ENCODE assay signal across 1 cellular context in genomic region chr17:77147357-77147801, GRCh38.
TF ChIP-seq lines count a peak whose summit lies in the region.

No MANE protein-coding gene starts in this region.

TF ChIP-seq in GM23338, 12 proteins besides CTCF, POLR2A, EP300 and RAD21 (continued from another document):
- TF ChIP-seq, protein P1, sequence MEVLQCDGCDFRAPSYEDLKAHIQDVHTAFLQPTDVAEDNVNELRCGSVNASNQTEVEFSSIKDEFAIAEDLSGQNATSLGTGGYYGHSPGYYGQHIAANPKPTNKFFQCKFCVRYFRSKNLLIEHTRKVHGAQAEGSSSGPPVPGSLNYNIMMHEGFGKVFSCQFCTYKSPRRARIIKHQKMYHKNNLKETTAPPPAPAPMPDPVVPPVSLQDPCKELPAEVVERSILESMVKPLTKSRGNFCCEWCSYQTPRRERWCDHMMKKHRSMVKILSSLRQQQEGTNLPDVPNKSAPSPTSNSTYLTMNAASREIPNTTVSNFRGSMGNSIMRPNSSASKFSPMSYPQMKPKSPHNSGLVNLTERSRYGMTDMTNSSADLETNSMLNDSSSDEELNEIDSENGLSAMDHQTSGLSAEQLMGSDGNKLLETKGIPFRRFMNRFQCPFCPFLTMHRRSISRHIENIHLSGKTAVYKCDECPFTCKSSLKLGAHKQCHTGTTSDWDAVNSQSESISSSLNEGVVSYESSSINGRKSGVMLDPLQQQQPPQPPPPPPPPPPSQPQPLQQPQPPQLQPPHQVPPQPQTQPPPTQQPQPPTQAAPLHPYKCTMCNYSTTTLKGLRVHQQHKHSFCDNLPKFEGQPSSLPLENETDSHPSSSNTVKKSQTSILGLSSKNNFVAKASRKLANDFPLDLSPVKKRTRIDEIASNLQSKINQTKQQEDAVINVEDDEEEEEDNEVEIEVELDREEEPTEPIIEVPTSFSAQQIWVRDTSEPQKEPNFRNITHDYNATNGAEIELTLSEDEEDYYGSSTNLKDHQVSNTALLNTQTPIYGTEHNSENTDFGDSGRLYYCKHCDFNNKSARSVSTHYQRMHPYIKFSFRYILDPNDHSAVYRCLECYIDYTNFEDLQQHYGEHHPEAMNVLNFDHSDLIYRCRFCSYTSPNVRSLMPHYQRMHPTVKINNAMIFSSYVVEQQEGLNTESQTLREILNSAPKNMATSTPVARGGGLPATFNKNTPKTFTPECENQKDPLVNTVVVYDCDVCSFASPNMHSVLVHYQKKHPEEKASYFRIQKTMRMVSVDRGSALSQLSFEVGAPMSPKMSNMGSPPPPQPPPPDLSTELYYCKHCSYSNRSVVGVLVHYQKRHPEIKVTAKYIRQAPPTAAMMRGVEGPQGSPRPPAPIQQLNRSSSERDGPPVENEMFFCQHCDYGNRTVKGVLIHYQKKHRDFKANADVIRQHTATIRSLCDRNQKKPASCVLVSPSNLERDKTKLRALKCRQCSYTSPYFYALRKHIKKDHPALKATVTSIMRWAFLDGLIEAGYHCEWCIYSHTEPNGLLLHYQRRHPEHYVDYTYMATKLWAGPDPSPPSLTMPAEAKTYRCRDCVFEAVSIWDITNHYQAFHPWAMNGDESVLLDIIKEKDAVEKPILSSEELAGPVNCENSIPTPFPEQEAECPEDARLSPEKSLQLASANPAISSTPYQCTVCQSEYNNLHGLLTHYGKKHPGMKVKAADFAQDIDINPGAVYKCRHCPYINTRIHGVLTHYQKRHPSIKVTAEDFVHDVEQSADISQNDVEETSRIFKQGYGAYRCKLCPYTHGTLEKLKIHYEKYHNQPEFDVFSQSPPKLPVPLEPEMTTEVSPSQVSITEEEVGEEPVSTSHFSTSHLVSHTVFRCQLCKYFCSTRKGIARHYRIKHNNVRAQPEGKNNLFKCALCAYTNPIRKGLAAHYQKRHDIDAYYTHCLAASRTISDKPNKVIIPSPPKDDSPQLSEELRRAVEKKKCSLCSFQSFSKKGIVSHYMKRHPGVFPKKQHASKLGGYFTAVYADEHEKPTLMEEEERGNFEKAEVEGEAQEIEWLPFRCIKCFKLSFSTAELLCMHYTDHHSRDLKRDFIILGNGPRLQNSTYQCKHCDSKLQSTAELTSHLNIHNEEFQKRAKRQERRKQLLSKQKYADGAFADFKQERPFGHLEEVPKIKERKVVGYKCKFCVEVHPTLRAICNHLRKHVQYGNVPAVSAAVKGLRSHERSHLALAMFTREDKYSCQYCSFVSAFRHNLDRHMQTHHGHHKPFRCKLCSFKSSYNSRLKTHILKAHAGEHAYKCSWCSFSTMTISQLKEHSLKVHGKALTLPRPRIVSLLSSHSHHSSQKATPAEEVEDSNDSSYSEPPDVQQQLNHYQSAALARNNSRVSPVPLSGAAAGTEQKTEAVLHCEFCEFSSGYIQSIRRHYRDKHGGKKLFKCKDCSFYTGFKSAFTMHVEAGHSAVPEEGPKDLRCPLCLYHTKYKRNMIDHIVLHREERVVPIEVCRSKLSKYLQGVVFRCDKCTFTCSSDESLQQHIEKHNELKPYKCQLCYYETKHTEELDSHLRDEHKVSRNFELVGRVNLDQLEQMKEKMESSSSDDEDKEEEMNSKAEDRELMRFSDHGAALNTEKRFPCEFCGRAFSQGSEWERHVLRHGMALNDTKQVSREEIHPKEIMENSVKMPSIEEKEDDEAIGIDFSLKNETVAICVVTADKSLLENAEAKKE (CRISPR knock-in tag; IDR thresholded peaks at IDR 0.05), result no peak
- TF ChIP-seq EZH2phosphoT487 (IDR thresholded peaks at IDR 0.05; ENCODE audit: unreplicated experiment) (no peak), ZNF114 (CRISPR knock-in tag; IDR thresholded peaks at IDR 0.05) (no peak), EZH2 (IDR thresholded peaks at IDR 0.05; ENCODE audit: low read depth, unreplicated experiment) (no peak), NANOG (IDR thresholded peaks at IDR 0.05; ENCODE audit: borderline replicate concordance) (no peak)
- TF ChIP-seq, protein P2, sequence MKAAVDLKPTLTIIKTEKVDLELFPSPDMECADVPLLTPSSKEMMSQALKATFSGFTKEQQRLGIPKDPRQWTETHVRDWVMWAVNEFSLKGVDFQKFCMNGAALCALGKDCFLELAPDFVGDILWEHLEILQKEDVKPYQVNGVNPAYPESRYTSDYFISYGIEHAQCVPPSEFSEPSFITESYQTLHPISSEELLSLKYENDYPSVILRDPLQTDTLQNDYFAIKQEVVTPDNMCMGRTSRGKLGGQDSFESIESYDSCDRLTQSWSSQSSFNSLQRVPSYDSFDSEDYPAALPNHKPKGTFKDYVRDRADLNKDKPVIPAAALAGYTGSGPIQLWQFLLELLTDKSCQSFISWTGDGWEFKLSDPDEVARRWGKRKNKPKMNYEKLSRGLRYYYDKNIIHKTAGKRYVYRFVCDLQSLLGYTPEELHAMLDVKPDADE (IDR thresholded peaks at IDR 0.05), result no peak
